Comparison of ENCODE assay signal across 23 cellular contexts in the genomic region with DNA sequence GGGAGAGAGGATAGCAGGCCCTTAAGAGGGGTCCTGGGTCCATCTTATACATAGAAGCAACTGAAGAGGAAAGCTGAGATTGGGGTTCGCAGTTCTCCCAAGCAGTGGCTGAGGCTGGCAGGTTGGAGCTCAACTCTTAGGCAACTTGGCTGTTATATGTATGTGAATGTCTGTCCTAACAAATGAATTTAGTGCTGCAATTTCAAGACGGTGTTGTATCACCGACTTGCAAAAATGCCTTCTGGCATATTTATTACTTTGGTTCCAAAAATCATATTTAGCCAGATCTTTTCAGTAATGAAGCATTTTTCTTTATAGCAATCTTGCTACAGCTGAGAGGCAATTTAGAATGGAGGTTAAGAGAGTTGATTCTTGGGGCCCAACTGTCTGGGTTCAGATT.
A peak's percentile ranks its signal among the peaks of the same experiment; 100 is the strongest.
DNase-seq lines count a peak whose midpoint lies in the region; ATAC-seq and TF ChIP-seq lines count a peak whose summit lies in the region.
"Had no signal": no experiment of that assay in that cellular context is flagged by ENCODE, and none has a peak within 500 bp of the region (broad histone marks: within the 10 kb centered on the region; RNA-seq: fewer than 3 reads in every experiment).

No MANE protein-coding gene starts in this region.

- no peak for TF ChIP-seq POLR2A in breast epithelium (IDR thresholded peaks at IDR 0.05)

- H3K4me1 ChIP-seq in breast epithelium (peaks cover 0 to 1% of the 10 kb centered on the region in 2 donors), rectal smooth muscle tissue (ENCODE audit: control insufficient read depth, insufficient read depth, low read length) (peaks cover 25% of the 10 kb centered on the region), tibial artery (peaks cover 0 to 63% (median 44%) of the 10 kb centered on the region in 4 donors)

- peaks cover 31% of the 10 kb centered on the region for H3K4me1 Mint-ChIP-seq in MCF 10A (ENCODE audit: insufficient read depth, unreplicated experiment)

- no peaks in the 10 kb centered on the region for H3K27me3 Mint-ChIP-seq in MCF 10A (ENCODE audit: insufficient read depth, unreplicated experiment)

- H3K9me3 ChIP-seq in breast epithelium (no peaks in the 10 kb centered on the region), tibial artery (no peaks in the 10 kb centered on the region)

- H3K36me3 ChIP-seq in breast epithelium (no peaks in the 10 kb centered on the region), rectal smooth muscle tissue (ENCODE audit: control insufficient read depth, insufficient read depth, low read length) (no peaks in the 10 kb centered on the region), tibial artery (no peaks in the 10 kb centered on the region)

- H3K9me3 Mint-ChIP-seq in MCF 10A (ENCODE audit: unreplicated experiment), result no peaks in the 10 kb centered on the region
- H3K9me3 Mint-ChIP-seq: CD8-positive, alpha-beta T cell had no signal

- H3K27ac ChIP-seq in breast epithelium, result peak overlapping the region; percentile 38 to 68
- peak overlapping the region; percentile 65 for H3K27ac ChIP-seq in epithelial cell of prostate
- peak overlapping the region; percentile 38 for H3K27ac ChIP-seq in rectal smooth muscle tissue (ENCODE audit: low read depth, low read length)
- H3K27ac ChIP-seq in tibial artery, result peak overlapping the region; percentile 53 to 57

- no TSS peak for BruUV-seq in MCF 10A (replicated peaks; lab: Mats Ljungman, UMichigan)

- no peaks in the 10 kb centered on the region for H3K27me3 ChIP-seq in breast epithelium
- no peaks in the 10 kb centered on the region for H3K27me3 ChIP-seq in rectal smooth muscle tissue (ENCODE audit: control insufficient read depth, insufficient read depth, low read length)
- no peaks in the 10 kb centered on the region for H3K27me3 ChIP-seq in tibial artery

- intact Hi-C loops in breast epithelium (cut with DNase I; ENCODE audit: low total_unique reads) (no loop called here), MCF 10A (cut with micrococcal nuclease) (no loop called here), tibial artery (cut with DNase I; ENCODE audit: low total_unique reads) (no loop called here)

- CTCF ChIA-PET in MCF 10A (lab: Yijun Ruan, JAX), result interaction anchor here (0.6 to 1.2 kb wide), 3 partner anchors 10 to 37 kb away, joined by 3 to 5 read pairs (median 4); no protein-coding TSS in a partner anchor

- no peak overlapping the region for H3K9ac ChIP-seq in rectal smooth muscle tissue (ENCODE audit: low read length)

- ATAC-seq in GM21367 (IDR thresholded peaks at IDR 0.05; ENCODE audit: unreplicated experiment), result no peak
- no peak for ATAC-seq in HG03097 (IDR thresholded peaks at IDR 0.05; ENCODE audit: low FRiP score, unreplicated experiment)
- ATAC-seq: CD8-positive, alpha-beta T cell; GM12878 had no signal

- no peak overlapping the region for H3K4me3 ChIP-seq in breast epithelium
- H3K4me3 ChIP-seq in rectal smooth muscle tissue (ENCODE audit: low read length), result no peak overlapping the region
- no peak overlapping the region for H3K4me3 ChIP-seq in tibial artery
- H3K4me3 ChIP-seq: GM12878 had no signal

- no peak overlapping the region for H3K4me3 Mint-ChIP-seq in MCF 10A (ENCODE audit: unreplicated experiment)
- H3K4me3 Mint-ChIP-seq: CD8-positive, alpha-beta T cell had no signal

- TF ChIP-seq CTCF in breast epithelium (IDR thresholded peaks at IDR 0.05) (no peak), MCF 10A (IDR thresholded peaks at IDR 0.05; ENCODE audit: unreplicated experiment) (no peak), tibial artery (IDR thresholded peaks at IDR 0.05) (no peak), GM13976 (IDR thresholded peaks at IDR 0.05; ENCODE audit: borderline replicate concordance, control extremely low read depth, extremely low read depth, insufficient read depth, missing control alignments) (no peak)

- peaks cover 1% of the 10 kb centered on the region for H3K36me3 Mint-ChIP-seq in MCF 10A (ENCODE audit: insufficient read depth, unreplicated experiment)
- H3K36me3 Mint-ChIP-seq: CD8-positive, alpha-beta T cell had no signal

- in situ Hi-C loops in GM13976 (cut with MboI; ENCODE audit: low sequenced_read_pairs, unreplicated experiment), result loop anchor here (10.0 kb wide), 1 partner anchor 413 kb away; no protein-coding TSS in a partner anchor

- POLR2A ChIA-PET in MCF 10A (lab: Yijun Ruan, JAX), result interaction anchor here (0.5 to 2.6 kb wide), 7 partner anchors 27 to 251 kb away, joined by 3 to 9 read pairs (median 3); no protein-coding TSS in a partner anchor

- H3K27ac Mint-ChIP-seq in MCF 10A (ENCODE audit: low read depth, unreplicated experiment), result no peak overlapping the region
- H3K27ac Mint-ChIP-seq: CD8-positive, alpha-beta T cell had no signal

- DNase-seq in breast epithelium (ENCODE audit: low spot score in 2 of 2) (no peak), MCF 10A (ENCODE audit: unreplicated experiment) (no peak), epithelial cell of prostate (ENCODE audit: low read depth, low spot score) (no peak), tibial artery (no peak), GM13976 (ENCODE audit: low spot score) (no peak)
- DNase-seq: 8988T; AML-193; C1 segment of cervical spinal cord; CD8-positive, alpha-beta T cell; DND-41; GOT3; HCEC 1CT; KBM-7; NCI-H1105; NCI-H146; NCI-H2029 treated with DMSO at 0.1 percent for 48 hours; NCI-H510A treated with DMSO at 0.1 percent for 48 hours; NCI-H748 treated with DMSO at 0.1 percent for 48 hours; SIG-M5 had no signal
